ENCODE assay signal across 9 cellular contexts in genomic region chr6:33672808-33673207, GRCh38. TPM values are rescaled to one million over a fixed set of nuclear protein-coding genes. Genes with fewer than 3 reads are reported as not detected.
A peak's percentile ranks its signal among the peaks of the same experiment; 100 is the strongest.
DNase-seq lines count a peak whose midpoint lies in the region; ATAC-seq and TF ChIP-seq lines count a peak whose summit lies in the region.
"Had no signal": no experiment of that assay in that cellular context is flagged by ENCODE, and none has a peak within 500 bp of the region (broad histone marks: within the 10 kb centered on the region; RNA-seq: fewer than 3 reads in every experiment).

No MANE protein-coding gene starts in this region.

- no peak for ATAC-seq in GM18868 (IDR thresholded peaks at IDR 0.05; ENCODE audit: unreplicated experiment)

- H3K4me1 ChIP-seq in SJCRH30: peaks cover 7% of the 10 kb centered on the region
- H3K4me1 ChIP-seq in sigmoid colon: peaks cover 0 to 5% (median 0%) of the 10 kb centered on the region in 4 donors

- DNase-seq in GM13977 (ENCODE audit: low spot score) (peak; percentile 61), SJCRH30 (peak; percentile 76 to 77), foreskin fibroblast (peak; percentile 96 to 99), sigmoid colon (no peak), NCI-H146 (lab: John Stamatoyannopoulos, UW) (no peak), occipital lobe (lab: John Stamatoyannopoulos, UW) (no peak), NCI-H2029 (lab: John Stamatoyannopoulos, UW) (no peak)

- H3K27ac ChIP-seq in SJCRH30 (no peak overlapping the region), sigmoid colon (no peak overlapping the region)
- H3K27ac ChIP-seq: KMS-11 had no signal

- WGBS in sigmoid colon, 2 donors: 64 to 77% methylated on average over 5 of the region's 5 CpGs

- H3K27me3 ChIP-seq in SJCRH30 (no peaks in the 10 kb centered on the region), sigmoid colon (peaks cover 0 to 5% (median 0%) of the 10 kb centered on the region in 3 donors)

- H3K36me3 ChIP-seq in SJCRH30 (no peaks in the 10 kb centered on the region), sigmoid colon (peaks cover 0 to 8% (median 0%) of the 10 kb centered on the region in 4 donors)

- in situ Hi-C loops in GM13977 (cut with MboI; ENCODE audit: low pct_unique_long_range_greater_than_20kb, low sequenced_read_pairs, unreplicated experiment): no loop called here

- intact Hi-C loops in sigmoid colon (cut with DNase I): no loop called here

- no peak for TF ChIP-seq EP300 in sigmoid colon (IDR thresholded peaks at IDR 0.05)

- H3K9me3 ChIP-seq in SJCRH30 (replicated peaks) (no peaks in the 10 kb centered on the region), sigmoid colon (no peaks in the 10 kb centered on the region)

- H3K4me3 ChIP-seq in SJCRH30 (no peak overlapping the region), foreskin fibroblast (ENCODE audit: low read depth in 1 of 2, low read length in 2 of 2) (no peak overlapping the region), sigmoid colon (no peak overlapping the region)

- no peak for TF ChIP-seq POLR2A in sigmoid colon (IDR thresholded peaks at IDR 0.05)

- TF ChIP-seq CTCF in GM13977 (IDR thresholded peaks at IDR 0.05; ENCODE audit: extremely low read depth, insufficient read depth, missing control alignments): peak; percentile 53
- TF ChIP-seq CTCF in foreskin fibroblast (IDR thresholded peaks at IDR 0.05; ENCODE audit: low read depth, low read length): peak; percentile 54
- TF ChIP-seq CTCF in sigmoid colon (IDR thresholded peaks at IDR 0.05): peak in 3 of 4 experiments; percentile 6 to 38 (median 31)

RNA-seq across cellular contexts. Expression of gene UQCC2, which starts 38.7 kb away (rescaled TPM):
- 29.7 and 30.7 TPM in 2 replicates for total RNA-seq in SJCRH30 (2014; rRNA removed; shearing (Covaris generic))
- total RNA-seq in sigmoid colon: 10 to 100 TPM in 3 of 4 donors, 1 to 10 TPM in 1; 9.5 to 34.9 (median 28.7) TPM
- polyA plus RNA-seq in sigmoid colon: 10 to 100 TPM; 52.3 to 90.9 (median 56.3) TPM
- 15.8 TPM for total RNA-seq in occipital lobe

RNA-seq across cellular contexts. Expression of gene ITPR3, which starts 51.7 kb away (rescaled TPM):
- total RNA-seq in SJCRH30 (2014; rRNA removed; shearing (Covaris generic)): 2.6 and 2.9 TPM in 2 replicates
- total RNA-seq in sigmoid colon: 10 to 100 TPM in 1 of 4 donors, 1 to 10 TPM in 3; 7.7 to 16.9 (median 9.0) TPM
- polyA plus RNA-seq in sigmoid colon: 10 to 100 TPM; 10.2 to 75.3 (median 20.6) TPM
- total RNA-seq in occipital lobe: 0.78 TPM

Comparison
In these comparisons a context has a peak if more than half of its experiments do, and no peak if none do; other contexts are left out.
1. DNase-seq: peak in GM13977 (single experiment), SJCRH30 (2 of 2) and foreskin fibroblast (2 of 2); none in sigmoid colon (single experiment), NCI-H146 (single experiment), occipital lobe (single experiment) and NCI-H2029 (single experiment).
2. Peak in every context shown above with its lines, with median percentiles within 50 percentile points of each other: CTCF ChIP-seq.